In the genomic region with DNA sequence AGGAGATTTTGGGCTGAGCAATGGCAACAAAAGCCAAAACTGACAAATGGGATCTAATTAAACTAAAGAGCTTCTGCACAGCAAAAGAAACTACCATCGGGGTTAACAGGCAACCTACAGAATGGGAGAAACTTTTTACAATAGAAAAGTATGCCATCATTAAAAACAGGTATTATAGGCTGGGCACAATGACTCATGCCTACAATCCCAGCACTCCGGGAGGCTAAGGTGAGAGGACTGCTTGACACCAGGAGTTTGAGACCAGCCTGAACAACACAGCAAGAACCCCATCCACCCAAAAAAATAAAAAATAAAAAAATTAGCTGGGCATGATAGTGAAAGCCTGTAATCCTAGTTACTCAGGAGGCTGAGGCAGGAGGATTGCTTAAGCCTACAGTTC, we compare ENCODE assay signal across 23 cellular contexts.
"Had no signal": no experiment of that assay in that cellular context is flagged by ENCODE, and none has a peak within 500 bp of the region (broad histone marks: within the 10 kb centered on the region; RNA-seq: fewer than 3 reads in every experiment).

No MANE protein-coding gene starts in this region.

- H3K4me1 ChIP-seq: SJCRH30 had no signal

- DNase-seq: Kasumi-1, MG63, NCI-H1092, NCI-H1105 treated with DMSO at 0.1 percent for 48 hours, NCI-H1417 treated with DMSO at 0.1 percent for 48 hours, NCI-H146, NCI-H1694 treated with DMSO at 0.1 percent for 48 hours, NCI-H1930, NCI-H2081, NCI-H2107, NCI-H2227 treated with DMSO at 0.1 percent for 48 hours, NCI-H524 treated with DMSO at 0.1 percent for 48 hours, NCI-H69, NCI-H774, SHP77 treated with DMSO at 0.1 percent for 48 hours, SJCRH30 had no signal

- H3K4me2 ChIP-seq: KMS-11 had no signal

- H3K9me3 Mint-ChIP-seq: IgD-negative memory B cell had no signal

- ATAC-seq: K562, Panc1, Right ventricle myocardium inferior had no signal

- H3K9ac ChIP-seq: KMS-11 had no signal

- H3K27ac ChIP-seq: KMS-11, RWPE1, SJCRH30, SK-N-MC had no signal

- H3K27me3 ChIP-seq: MG63, SJCRH30 had no signal

- H3K36me3 ChIP-seq: MG63, SJCRH30 had no signal

- H3K4me3 ChIP-seq: K562, MG63, SJCRH30, SK-N-MC had no signal

- H3K27ac Mint-ChIP-seq: IgD-negative memory B cell had no signal

- H3K4me3 Mint-ChIP-seq: IgD-negative memory B cell had no signal

- H3K9me3 ChIP-seq: MG63, SJCRH30 had no signal
